ENCODE assay signal across 17 cellular contexts in the genomic region with DNA sequence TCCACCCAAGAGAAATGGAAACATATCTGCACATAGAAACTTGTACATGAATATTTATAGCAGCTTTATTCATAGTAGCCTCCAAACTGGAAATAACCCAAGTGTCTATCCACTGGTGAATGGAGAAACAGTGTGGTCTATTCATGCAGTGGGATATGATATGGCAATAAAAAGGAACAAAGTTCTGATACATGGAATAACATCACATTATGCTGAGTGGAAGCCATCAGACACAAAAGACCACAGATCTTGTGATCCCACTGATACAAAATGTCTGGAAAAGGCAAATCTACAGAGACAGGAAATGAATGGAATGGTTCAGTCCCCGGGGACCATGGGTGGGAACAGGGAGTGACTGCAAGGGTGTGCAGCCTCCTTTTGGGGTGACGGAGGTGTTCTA. TPM values are rescaled to one million over a fixed set of nuclear protein-coding genes. Genes with fewer than 3 reads are reported as not detected.
A peak's percentile ranks its signal among the peaks of the same experiment; 100 is the strongest.
DNase-seq lines count a peak whose midpoint lies in the region; ATAC-seq and TF ChIP-seq lines count a peak whose summit lies in the region.
"Had no signal": no experiment of that assay in that cellular context is flagged by ENCODE, and none has a peak within 500 bp of the region (broad histone marks: within the 10 kb centered on the region; RNA-seq: fewer than 3 reads in every experiment).

No MANE protein-coding gene starts in this region.

- H3K4me2 ChIP-seq in BLaER1 treated with 17β-estradiol and CSF1 and Interleukin-3, amounts not matched to agents 10 nM and 100 nM, result peak overlapping the region in 8 of 11 experiments; percentile 74 to 93 (median 88); a peak in 12 of 22 replicates
- no peak overlapping the region for H3K4me2 ChIP-seq in osteoblast (ENCODE audit: insufficient read depth, low read length)

- H3K4me3 ChIP-seq in BLaER1 treated with 17β-estradiol and CSF1 and Interleukin-3, amounts not matched to agents 10 nM and 100 nM, result no peak overlapping the region
- peak overlapping the region in 2 of 4 donors; percentile 33 to 48 for H3K4me3 ChIP-seq in Peyer's patch
- H3K4me3 ChIP-seq in osteoblast (ENCODE audit: insufficient read depth, low read length), result no peak overlapping the region

- no peak overlapping the region for H3K27ac Mint-ChIP-seq in osteocyte (ENCODE audit: unreplicated experiment)
- H3K27ac Mint-ChIP-seq: B cell; CD8-positive, alpha-beta memory T cell; H9 had no signal

- peaks cover 24 to 29% (median 25%) of the 10 kb centered on the region in 11 experiments for H3K9me3 ChIP-seq in BLaER1 treated with 17β-estradiol and CSF1 and Interleukin-3, amounts not matched to agents 10 nM and 100 nM (replicated peaks in 1 of 11)
- H3K9me3 ChIP-seq in Peyer's patch (peaks cover 0 to 11% (median 2%) of the 10 kb centered on the region in 4 donors), osteoblast (ENCODE audit: low read depth, low read length) (no peaks in the 10 kb centered on the region)

- no peak for TF ChIP-seq POLR2A in Peyer's patch (IDR thresholded peaks at IDR 0.05)

- H3K9me3 Mint-ChIP-seq in osteocyte (ENCODE audit: unreplicated experiment), result peaks cover 3% of the 10 kb centered on the region

- H3K27me3 Mint-ChIP-seq in osteocyte (ENCODE audit: unreplicated experiment), result peaks cover 80% of the 10 kb centered on the region

- no peak for DNase-seq in Peyer's patch
- peak; percentile 83 for DNase-seq in foreskin melanocyte
- DNase-seq in osteocyte (ENCODE audit: extremely low spot score, unreplicated experiment), result peak; percentile 44
- DNase-seq in osteoblast (ENCODE audit: insufficient read length, low spot score, missing footprints), result no peak
- no peak for DNase-seq in NCI-H146 (lab: John Stamatoyannopoulos, UW)
- no peak for DNase-seq in iPS-NIHi7 (ENCODE audit: extremely low spot score)
- DNase-seq: ACHN; CD8-positive, alpha-beta memory T cell; DMS 273 treated with DMSO at 0.1 percent for 48 hours; GOT3; H9; IMR-90 had no signal

- peaks cover 28 to 73% (median 57%) of the 10 kb centered on the region in 10 experiments for H3K4me1 ChIP-seq in BLaER1 treated with 17β-estradiol and CSF1 and Interleukin-3, amounts not matched to agents 10 nM and 100 nM
- H3K4me1 ChIP-seq in Peyer's patch (peaks cover 0 to 16% (median 0%) of the 10 kb centered on the region in 4 donors), osteoblast (ENCODE audit: insufficient read depth, low read length) (no peaks in the 10 kb centered on the region)

- H3K36me3 ChIP-seq in BLaER1 treated with 17β-estradiol and CSF1 and Interleukin-3, amounts not matched to agents 10 nM and 100 nM, result peaks cover 9 to 55% (median 30%) of the 10 kb centered on the region in 11 experiments; a peak in 21 of 22 replicates
- H3K36me3 ChIP-seq in Peyer's patch (no peaks in the 10 kb centered on the region), osteoblast (ENCODE audit: insufficient read depth, low read length) (no peaks in the 10 kb centered on the region)

- TF ChIP-seq CTCF in Peyer's patch (IDR thresholded peaks at IDR 0.05), result no peak
- TF ChIP-seq CTCF in osteocyte (IDR thresholded peaks at IDR 0.05), result no peak
- TF ChIP-seq CTCF in osteoblast (IDR thresholded peaks at IDR 0.05; ENCODE audit: extremely low read depth, low read depth, low read length), result no peak

- H3K4me3 Mint-ChIP-seq in osteocyte (ENCODE audit: unreplicated experiment), result no peak overlapping the region
- H3K4me3 Mint-ChIP-seq: B cell; CD8-positive, alpha-beta memory T cell; H9 had no signal

- peak overlapping the region in 1 of 11 experiments; percentile 51; a peak in 1 of 22 replicates for H3K27ac ChIP-seq in BLaER1 treated with 17β-estradiol and CSF1 and Interleukin-3, amounts not matched to agents 10 nM and 100 nM
- H3K27ac ChIP-seq in Peyer's patch (peak overlapping the region in 3 of 4 donors; percentile 50 to 86 (median 81)), osteoblast (ENCODE audit: low read depth, low read length) (no peak overlapping the region)

- H3K27me3 ChIP-seq in BLaER1 treated with 17β-estradiol and CSF1 and Interleukin-3, amounts not matched to agents 10 nM and 100 nM, result no peaks in the 10 kb centered on the region; a peak in 1 of 22 replicates
- H3K27me3 ChIP-seq in Peyer's patch (no peaks in the 10 kb centered on the region), osteoblast (ENCODE audit: insufficient read depth, low read length) (peaks cover 53% of the 10 kb centered on the region)

- no peak for ATAC-seq in HG02759 (IDR thresholded peaks at IDR 0.05; ENCODE audit: unreplicated experiment)

- H3K36me3 Mint-ChIP-seq in osteocyte (ENCODE audit: unreplicated experiment), result no peaks in the 10 kb centered on the region

- no peak overlapping the region for H2AFZ ChIP-seq in osteoblast (ENCODE audit: low read length)

- no peaks in the 10 kb centered on the region for H3K79me2 ChIP-seq in osteoblast (ENCODE audit: insufficient read depth, low read length)

- no peaks in the 10 kb centered on the region for H3K4me1 Mint-ChIP-seq in osteocyte (ENCODE audit: unreplicated experiment)
- H3K4me1 Mint-ChIP-seq: B cell had no signal

- no peak overlapping the region for H3K9ac ChIP-seq in BLaER1 treated with 17β-estradiol and CSF1 and Interleukin-3, amounts not matched to agents 10 nM and 100 nM

- peaks cover 0 to 19% (median 0%) of the 10 kb centered on the region in 11 experiments; a peak in 1 of 22 replicates for H4K20me1 ChIP-seq in BLaER1 treated with 17β-estradiol and CSF1 and Interleukin-3, amounts not matched to agents 10 nM and 100 nM
- no peaks in the 10 kb centered on the region for H4K20me1 ChIP-seq in osteoblast (ENCODE audit: insufficient read depth, low read length)

RNA-seq across cellular contexts. Expression of a gene that starts 45.3 kb away (rescaled TPM):
- total RNA-seq in Peyer's patch (10 to 100 TPM in 3 of 4 donors, 1 to 10 TPM in 1; 7.5 to 33.0 (median 11.2) TPM), osteocyte (5.7 and 7.5 TPM in 2 replicates), osteoblast (1.8 and 3.3 TPM in 2 replicates)

RNA-seq across cellular contexts. Expression of a gene that starts 57.8 kb away (rescaled TPM):
- 10 to 100 TPM in 3 of 4 donors, 1 to 10 TPM in 1; 6.6 to 47.7 (median 25.7) TPM for total RNA-seq in Peyer's patch
- total RNA-seq in osteocyte, result 38.4 and 39.1 TPM in 2 replicates
- 13.6 and 15.9 TPM in 2 replicates for total RNA-seq in osteoblast

RNA-seq across cellular contexts. Expression of a gene that starts 58.0 kb away (rescaled TPM):
- total RNA-seq in Peyer's patch (10 to 100 TPM in 1 of 4 donors, 1 to 10 TPM in 3; 1.5 to 29.7 (median 4.2) TPM), osteocyte (0.16 and 0.24 TPM in 2 replicates), osteoblast (under 0.01 TPM in 2 replicates)
- total RNA-seq: A172, HT-29 had no signal

Comparison
In these comparisons a context has a peak if more than half of its experiments do, and no peak if none do; other contexts are left out.
1. DNase-seq: peak in foreskin melanocyte (single experiment) and osteocyte (single experiment); none in Peyer's patch (0 of 3), osteoblast (single experiment), NCI-H146 (single experiment) and iPS-NIHi7 (single experiment).